Comparison of ENCODE assay signal across 1 cellular context in genomic region chr3:10519236-10519635, GRCh38.
TF ChIP-seq lines count a peak whose summit lies in the region.

No MANE protein-coding gene starts in this region.

TF ChIP-seq in IMR-90, 13 proteins besides CTCF, POLR2A, EP300 and RAD21:
- TF ChIP-seq RFX5 (IDR thresholded peaks at IDR 0.05; ENCODE audit: low read depth, low read length) (no peak), RCOR1 (IDR thresholded peaks at IDR 0.05; ENCODE audit: insufficient replicate concordance, low read length) (no peak), CEBPB (IDR thresholded peaks at IDR 0.05; ENCODE audit: low read depth, low read length) (no peak), SMC3 (IDR thresholded peaks at IDR 0.05; ENCODE audit: low read depth, low read length) (no peak), FOS (IDR thresholded peaks at IDR 0.05; ENCODE audit: low read depth, low read length) (no peak), NFE2L2 (IDR thresholded peaks at IDR 0.05; ENCODE audit: low read depth, low read length) (no peak), MAZ (IDR thresholded peaks at IDR 0.05; ENCODE audit: borderline replicate concordance, low read depth, low read length) (no peak), MXI1 (IDR thresholded peaks at IDR 0.05; ENCODE audit: borderline replicate concordance, low read depth, low read length) (no peak), MAFK (IDR thresholded peaks at IDR 0.05; ENCODE audit: low read depth, low read length) (no peak), ELK1 (IDR thresholded peaks at IDR 0.05; ENCODE audit: borderline replicate concordance, low read depth, low read length) (no peak), USF2 (IDR thresholded peaks at IDR 0.05; ENCODE audit: low read depth, low read length) (no peak), BHLHE40 (IDR thresholded peaks at IDR 0.05; ENCODE audit: low read depth, low read length) (no peak), CHD1 (IDR thresholded peaks at IDR 0.05; ENCODE audit: low read depth, low read length) (no peak)
